In genomic region chr6:105402981-105403935, GRCh38 we compare ENCODE assay signal across 8 cellular contexts. TPM values are rescaled to one million over a fixed set of nuclear protein-coding genes. Genes with fewer than 3 reads are reported as not detected.
DNase-seq lines count a peak whose midpoint lies in the region; ATAC-seq and TF ChIP-seq lines count a peak whose summit lies in the region.

TSS of gene PREP (minus strand) at chr6:105403082. CDS start at chr6:105402891, 191 bp downstream.

- H3K36me3 ChIP-seq in GM06990 (ENCODE audit: control insufficient read depth, insufficient read depth, low read length), result no peaks in the 10 kb centered on the region
- H3K36me3 ChIP-seq in MG63, result no peaks in the 10 kb centered on the region
- no peaks in the 10 kb centered on the region for H3K36me3 ChIP-seq in gastroesophageal sphincter

- WGBS in gastroesophageal sphincter (ENCODE audit: low coverage in 1 of 2), 2 donors, result 4 to 7% methylated on average over 5 to 7 of the region's 78 CpGs

- peaks cover 5% of the 10 kb centered on the region for H3K27me3 Mint-ChIP-seq in activated naive CD4-positive, alpha-beta T cell treated with anti-CD3 and anti-CD28 coated beads for 36 hours (ENCODE audit: low read depth)

- ATAC-seq in gastroesophageal sphincter, result peak; percentile 97

- peak within 1 kb of the TSS; percentile 88 for H3K4me3 Mint-ChIP-seq in activated naive CD4-positive, alpha-beta T cell treated with anti-CD3 and anti-CD28 coated beads for 36 hours

- intact Hi-C loops in activated naive CD4-positive, alpha-beta T cell treated with anti-CD3 and anti-CD28 coated beads for 36 hours (cut with micrococcal nuclease), result loop anchor here (1.0 to 10.0 kb wide), 8 partner anchors 85 to 720 kb away; partner anchors contain the start of gene HACE1

- H3K9me3 Mint-ChIP-seq in activated naive CD4-positive, alpha-beta T cell treated with anti-CD3 and anti-CD28 coated beads for 36 hours, result no peaks in the 10 kb centered on the region

- no peak for TF ChIP-seq EP300 in gastroesophageal sphincter (IDR thresholded peaks at IDR 0.05)

- no peaks in the 10 kb centered on the region for H3K9me3 ChIP-seq in MG63
- no peaks in the 10 kb centered on the region for H3K9me3 ChIP-seq in gastroesophageal sphincter

- CTCF ChIA-PET in activated naive CD4-positive, alpha-beta T cell treated with anti-CD3 and anti-CD28 coated beads for 36 hours (lab: Charles Lee), result interaction anchor here (0.6 to 2.1 kb wide), 9 partner anchors 9 to 319 kb away, joined by 3 to 8 read pairs (median 3); no protein-coding TSS in a partner anchor

- H3K27me3 ChIP-seq in GM06990 (replicated peaks; ENCODE audit: control insufficient read depth, insufficient read depth, low read length) (no peaks in the 10 kb centered on the region; the same call in 1 of the 2 replicates), MG63 (no peaks in the 10 kb centered on the region), gastroesophageal sphincter (no peaks in the 10 kb centered on the region)

- DNase-seq in GM06990 (ENCODE audit: extremely low read depth, insufficient read length), result peak; percentile 92
- DNase-seq in HCEC 1CT, result peak; percentile 94
- peak; percentile 90 for DNase-seq in MG63
- peak; percentile 86 for DNase-seq in SK-N-DZ (ENCODE audit: low spot score)
- DNase-seq in activated naive CD4-positive, alpha-beta T cell treated with anti-CD3 and anti-CD28 coated beads for 36 hours, result peak; percentile 82
- DNase-seq in nucleus accumbens (lab: John Stamatoyannopoulos, UW), result peak in 55 of 56 donors; percentile 12 to 85 (median 70)
- peak; percentile 84 for DNase-seq in superior temporal gyrus (ENCODE audit: extremely low spot score)

- peak within 1 kb of the TSS; percentile 60 to 90 (median 90) for H3K27ac ChIP-seq in gastroesophageal sphincter

- peak within 1 kb of the TSS; percentile 59 for H3K27ac Mint-ChIP-seq in activated naive CD4-positive, alpha-beta T cell treated with anti-CD3 and anti-CD28 coated beads for 36 hours

- peaks cover 56% of the 10 kb centered on the region for H3K4me1 Mint-ChIP-seq in activated naive CD4-positive, alpha-beta T cell treated with anti-CD3 and anti-CD28 coated beads for 36 hours (ENCODE audit: low read depth)

- H3K4me3 ChIP-seq in GM06990 (replicated peaks; ENCODE audit: low read depth, low read length), result peak within 1 kb of the TSS; percentile 93
- peak within 1 kb of the TSS; percentile 95 for H3K4me3 ChIP-seq in MG63
- peak within 1 kb of the TSS; percentile 82 to 92 for H3K4me3 ChIP-seq in gastroesophageal sphincter

- H3K36me3 Mint-ChIP-seq in activated naive CD4-positive, alpha-beta T cell treated with anti-CD3 and anti-CD28 coated beads for 36 hours (ENCODE audit: low read depth), result no peaks in the 10 kb centered on the region

- TF ChIP-seq CTCF in GM06990 (IDR thresholded peaks at IDR 0.05; ENCODE audit: insufficient read depth, low read length, poor library complexity, severe bottlenecking) (peak; percentile 79), gastroesophageal sphincter (IDR thresholded peaks at IDR 0.05) (peak; percentile 51 to 68 (median 65))

- TF ChIP-seq POLR2A in gastroesophageal sphincter (IDR thresholded peaks at IDR 0.05), result peak; percentile 17 to 66

- H3K4me1 ChIP-seq in gastroesophageal sphincter, result peaks cover 0 to 47% (median 8%) of the 10 kb centered on the region in 3 donors

RNA-seq across cellular contexts. Expression of gene PREP, which starts in this region (rescaled TPM):
- total RNA-seq in MG63 (2014; rRNA removed; shearing (Covaris generic); ENCODE audit: low replicate concordance), result 15.9 and 34.6 TPM in 2 replicates
- 30.3 and 32.9 TPM in 2 replicates for polyA plus RNA-seq in SK-N-DZ (2014; cell fraction: cytosol; rRNA removed)
- 19.3 and 23.5 TPM in 2 replicates for polyA plus RNA-seq in SK-N-DZ (2014; cell fraction: nucleus; rRNA removed)
- 10 to 100 TPM; 32.6 to 33.9 TPM for total RNA-seq in activated naive CD4-positive, alpha-beta T cell treated with anti-CD3 and anti-CD28 coated beads for 36 hours
- total RNA-seq in gastroesophageal sphincter, result 10 to 100 TPM; 13.9 to 19.8 (median 17.4) TPM

Comparison
In these comparisons a context has a peak if more than half of its experiments do, and no peak if none do; other contexts are left out.
1. Peak in every context shown above with its lines: DNase-seq, ATAC-seq, H3K4me3 ChIP-seq and H3K27ac ChIP-seq.